Comparison of ENCODE assay signal across 28 cellular contexts in the genomic region with DNA sequence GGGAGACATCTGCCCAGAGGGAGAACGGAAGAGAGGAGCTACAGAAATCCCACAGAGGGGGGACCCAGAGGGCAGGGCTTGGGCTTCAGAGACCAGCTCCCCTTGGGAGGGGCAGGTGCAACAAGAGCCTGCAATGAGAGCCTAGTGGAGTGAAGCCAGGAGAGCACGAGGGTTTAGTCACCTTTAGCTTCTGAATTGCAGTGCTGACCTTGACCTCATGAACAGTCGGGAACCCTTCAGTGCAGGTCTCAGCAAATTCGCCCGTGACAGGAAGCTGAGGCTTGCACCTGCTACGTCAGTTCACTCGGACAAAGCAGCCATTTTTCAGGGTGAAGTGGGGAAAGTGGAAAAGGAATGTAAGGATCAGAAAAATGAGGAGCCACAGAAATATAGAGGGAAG.
"Had no signal": no experiment of that assay in that cellular context is flagged by ENCODE, and none has a peak within 500 bp of the region (broad histone marks: within the 10 kb centered on the region; RNA-seq: fewer than 3 reads in every experiment).

No MANE protein-coding gene starts in this region.

- H3K9me3 ChIP-seq: ovary, psoas muscle, right lobe of liver, sigmoid colon, stomach, thoracic aorta, thyroid gland, tibial nerve, upper lobe of left lung, vagina had no signal

- H3K4me2 ChIP-seq: neural progenitor cell had no signal

- ATAC-seq: natural killer cell treated with Interleukin-12 subunit alpha and Interleukin-12 subunit beta and Interleukin-15 and Interleukin-18, amount 100 ng/mL, for 72 hours; psoas muscle; right cardiac atrium; stimulated activated effector memory CD8-positive, alpha-beta T cell treated with anti-CD3 and anti-CD28 coated beads, Interleukin-12 subunit alpha, Interleukin-12 subunit beta, amount 100 ng/mL, for 72 hours; stimulated activated naive B cell treated with anti-CD40 and anti-IgM and Interleukin-4, amounts not matched to agents 10 μg/mL and 1 μg/mL and 100 μg/mL, for 72 hours had no signal

- H3K27ac ChIP-seq: neural progenitor cell, ovary, parathyroid adenoma, psoas muscle, right lobe of liver, sigmoid colon, stomach, thoracic aorta, thyroid gland, tibial nerve, upper lobe of left lung, vagina had no signal

- H3K27me3 Mint-ChIP-seq: natural killer cell treated with Interleukin-12 subunit alpha and Interleukin-12 subunit beta and Interleukin-15 and Interleukin-18, amount 100 ng/mL, for 72 hours; progenitor cell of endocrine pancreas; stimulated activated naive B cell treated with anti-CD40 and anti-IgM and Interleukin-4, amounts not matched to agents 10 μg/mL and 1 μg/mL and 100 μg/mL, for 72 hours; stimulated activated naive CD8-positive, alpha-beta T cell treated with anti-CD3 and anti-CD28 coated beads, Interleukin-15, Interleukin-2, amounts not matched to agents 100 ng/mL and 50 ng/mL, for 24 hours had no signal

- H2AFZ ChIP-seq: neural progenitor cell, parathyroid adenoma had no signal

- H3K36me3 Mint-ChIP-seq: natural killer cell treated with Interleukin-12 subunit alpha and Interleukin-12 subunit beta and Interleukin-15 and Interleukin-18, amount 100 ng/mL, for 72 hours; neural progenitor cell; stimulated activated effector memory CD8-positive, alpha-beta T cell treated with anti-CD3 and anti-CD28 coated beads, Interleukin-12 subunit alpha, Interleukin-12 subunit beta, amount 100 ng/mL, for 72 hours; stimulated activated naive B cell treated with anti-CD40 and anti-IgM and Interleukin-4, amounts not matched to agents 10 μg/mL and 1 μg/mL and 100 μg/mL, for 72 hours had no signal

- H3K4me1 ChIP-seq: neural progenitor cell, parathyroid adenoma, psoas muscle, right lobe of liver, sigmoid colon, stomach, thyroid gland, tibial nerve, upper lobe of left lung, vagina had no signal

- H3K79me2 ChIP-seq: parathyroid adenoma had no signal

- H3K27me3 ChIP-seq: neural progenitor cell, ovary, right lobe of liver, sigmoid colon, stomach, thyroid gland, tibial nerve, upper lobe of left lung, vagina had no signal

- H3K36me3 ChIP-seq: neural progenitor cell, ovary, right lobe of liver, sigmoid colon, stomach, thoracic aorta, thyroid gland, tibial nerve, upper lobe of left lung, vagina had no signal

- H3K27ac Mint-ChIP-seq: natural killer cell treated with Interleukin-12 subunit alpha and Interleukin-12 subunit beta and Interleukin-15 and Interleukin-18, amount 100 ng/mL, for 72 hours; neural progenitor cell; progenitor cell of endocrine pancreas; stimulated activated effector memory CD8-positive, alpha-beta T cell treated with anti-CD3 and anti-CD28 coated beads, Interleukin-12 subunit alpha, Interleukin-12 subunit beta, amount 100 ng/mL, for 72 hours; stimulated activated naive B cell treated with anti-CD40 and anti-IgM and Interleukin-4, amounts not matched to agents 10 μg/mL and 1 μg/mL and 100 μg/mL, for 72 hours; stimulated activated naive CD8-positive, alpha-beta T cell treated with anti-CD3 and anti-CD28 coated beads, Interleukin-15, Interleukin-2, amounts not matched to agents 100 ng/mL and 50 ng/mL, for 24 hours had no signal

- H3K9ac ChIP-seq: neural progenitor cell, parathyroid adenoma had no signal

- H3K4me1 Mint-ChIP-seq: neural progenitor cell; stimulated activated effector memory CD8-positive, alpha-beta T cell treated with anti-CD3 and anti-CD28 coated beads, Interleukin-12 subunit alpha, Interleukin-12 subunit beta, amount 100 ng/mL, for 72 hours; stimulated activated naive B cell treated with anti-CD40 and anti-IgM and Interleukin-4, amounts not matched to agents 10 μg/mL and 1 μg/mL and 100 μg/mL, for 72 hours had no signal

- H3K4me3 ChIP-seq: neural progenitor cell, ovary, psoas muscle, right lobe of liver, sigmoid colon, stomach, thoracic aorta, thyroid gland, tibial nerve, upper lobe of left lung, vagina had no signal

- H3K4me3 Mint-ChIP-seq: natural killer cell treated with Interleukin-12 subunit alpha and Interleukin-12 subunit beta and Interleukin-15 and Interleukin-18, amount 100 ng/mL, for 72 hours; neural progenitor cell; stimulated activated effector memory CD8-positive, alpha-beta T cell treated with anti-CD3 and anti-CD28 coated beads, Interleukin-12 subunit alpha, Interleukin-12 subunit beta, amount 100 ng/mL, for 72 hours; stimulated activated naive B cell treated with anti-CD40 and anti-IgM and Interleukin-4, amounts not matched to agents 10 μg/mL and 1 μg/mL and 100 μg/mL, for 72 hours; stimulated activated naive CD8-positive, alpha-beta T cell treated with anti-CD3 and anti-CD28 coated beads, Interleukin-15, Interleukin-2, amounts not matched to agents 100 ng/mL and 50 ng/mL, for 24 hours had no signal

- FAIRE-seq: small intestine, urothelium cell line had no signal

- DNase-seq: occipital lobe; ovary; posterior cingulate gyrus; psoas muscle; right cardiac atrium; right lobe of liver; sigmoid colon; small intestine; stimulated activated CD4-positive, alpha-beta T cell treated with anti-CD3 and anti-CD28 coated beads, Interleukin-15, amount 100 ng/mL, for 24 hours; stimulated activated CD4-positive, alpha-beta T cell treated with anti-CD3 and anti-CD28 coated beads, Interleukin-2, amount 100 ng/mL, for 24 hours; stimulated activated CD4-positive, alpha-beta T cell treated with anti-CD3 and anti-CD28 coated beads, Interleukin-2, amount 100 ng/mL, for 48 hours; stimulated activated CD4-positive, alpha-beta T cell treated with anti-CD3 and anti-CD28 coated beads, Interleukin-4, amount 100 ng/mL, for 24 hours; stimulated activated naive B cell treated with anti-CD40 and anti-IgM and Interleukin-4, amounts not matched to agents 10 μg/mL and 1 μg/mL and 100 μg/mL, for 72 hours; stimulated activated naive CD4-positive, alpha-beta T cell treated with Interleukin-2 at 50 U/mL for 16 hours; stomach; thyroid gland; trophoblast cell; upper lobe of left lung had no signal

- H3K9me3 Mint-ChIP-seq: neural progenitor cell; stimulated activated naive CD8-positive, alpha-beta T cell treated with anti-CD3 and anti-CD28 coated beads, Interleukin-15, Interleukin-2, amounts not matched to agents 100 ng/mL and 50 ng/mL, for 24 hours had no signal
